8 cellular contexts compared by ENCODE assay signal in the genomic region with DNA sequence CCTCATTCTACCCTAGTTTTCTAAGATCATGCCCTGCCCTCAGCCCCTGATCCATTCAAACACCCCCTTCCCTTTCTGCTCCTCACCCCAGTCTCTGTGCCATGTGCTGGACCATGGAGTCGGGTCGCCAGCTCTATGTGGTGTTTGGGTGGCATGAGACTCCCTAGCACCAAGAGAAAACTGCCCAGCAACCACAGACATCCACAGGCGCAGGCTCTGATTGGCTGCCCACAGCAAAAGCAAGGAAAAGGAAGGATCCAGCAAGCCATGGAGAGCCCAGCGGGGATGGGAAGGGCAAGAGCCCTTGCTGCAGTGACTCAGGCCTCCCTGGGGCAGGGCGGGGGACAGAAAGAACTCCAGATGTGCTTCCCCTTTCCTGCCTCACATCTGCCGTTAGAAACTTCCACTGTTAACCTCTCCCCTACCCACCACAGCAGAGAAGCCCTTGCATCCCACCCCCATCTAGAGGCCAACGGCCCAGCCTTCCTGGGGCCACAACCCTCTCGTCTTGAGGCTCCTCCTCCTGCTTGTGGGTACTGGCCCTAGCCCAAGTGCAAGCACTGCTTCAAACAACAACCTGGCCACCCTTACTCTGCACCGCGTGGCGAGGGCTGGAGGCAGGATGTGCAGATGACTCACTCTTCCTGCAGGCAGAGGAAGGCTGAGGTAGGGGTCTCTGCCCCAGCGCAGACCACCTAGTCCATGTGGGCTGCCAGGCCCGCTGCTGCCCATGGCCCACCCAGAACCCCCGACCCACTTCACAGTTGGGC. TPM values are rescaled to one million over a fixed set of nuclear protein-coding genes. Genes with fewer than 3 reads are reported as not detected.
DNase-seq lines count a peak whose midpoint lies in the region; ATAC-seq lines count a peak whose summit lies in the region.

No MANE protein-coding gene starts in this region.

- no peaks in the 10 kb centered on the region for H3K9me3 Mint-ChIP-seq in effector memory CD8-positive, alpha-beta T cell
- no peaks in the 10 kb centered on the region for H3K9me3 Mint-ChIP-seq in stimulated activated memory B cell treated with anti-CD40 and anti-IgM and Interleukin-4, amounts not matched to agents 10 μg/mL and 1 μg/mL and 100 μg/mL, for 72 hours

- H3K36me3 Mint-ChIP-seq in effector memory CD8-positive, alpha-beta T cell (ENCODE audit: insufficient read depth) = peaks cover 98% of the 10 kb centered on the region
- H3K36me3 Mint-ChIP-seq in stimulated activated memory B cell treated with anti-CD40 and anti-IgM and Interleukin-4, amounts not matched to agents 10 μg/mL and 1 μg/mL and 100 μg/mL, for 72 hours = peaks cover 28% of the 10 kb centered on the region

- peaks cover 49% of the 10 kb centered on the region for H3K36me3 ChIP-seq in mesodermal cell (ENCODE audit: control insufficient read depth, insufficient read depth, low read length)

- peaks cover 82% of the 10 kb centered on the region for H3K4me1 ChIP-seq in mesodermal cell (ENCODE audit: control insufficient read depth, insufficient read depth, low read length, poor library complexity, severe bottlenecking)

- DNase-seq in NCI-H82 (lab: John Stamatoyannopoulos, UW) = peak; percentile 74
- DNase-seq in activated CD8-positive, alpha-beta memory T cell treated with anti-CD3 and anti-CD28 coated beads for 24 hours = peak; percentile 90
- peak; percentile 83 to 85 (median 84) for DNase-seq in effector memory CD8-positive, alpha-beta T cell

- peak overlapping the region; percentile 93 to 100 for H3K27ac Mint-ChIP-seq in effector memory CD8-positive, alpha-beta T cell
- peak overlapping the region; percentile 96 for H3K27ac Mint-ChIP-seq in stimulated activated memory B cell treated with anti-CD40 and anti-IgM and Interleukin-4, amounts not matched to agents 10 μg/mL and 1 μg/mL and 100 μg/mL, for 72 hours

- H3K9me3 ChIP-seq in mesodermal cell (ENCODE audit: control insufficient read depth, low read length) = no peaks in the 10 kb centered on the region

- peaks cover 81 to 87% of the 10 kb centered on the region in 2 donors for H3K4me1 Mint-ChIP-seq in effector memory CD8-positive, alpha-beta T cell (ENCODE audit: low read depth in 2 of 2)
- peaks cover 92% of the 10 kb centered on the region for H3K4me1 Mint-ChIP-seq in stimulated activated memory B cell treated with anti-CD40 and anti-IgM and Interleukin-4, amounts not matched to agents 10 μg/mL and 1 μg/mL and 100 μg/mL, for 72 hours

- peak overlapping the region; percentile 11; the same call in 1 of the 2 replicates for H3K4me3 ChIP-seq in GM08714 (ENCODE audit: low read length)
- H3K4me3 ChIP-seq in mesodermal cell (ENCODE audit: extremely low read depth, insufficient read depth, low read length, poor library complexity, severe bottlenecking) = no peak overlapping the region

- ATAC-seq in HG02852 (IDR thresholded peaks at IDR 0.05; ENCODE audit: unreplicated experiment) (peak; percentile 36), GM18873 (IDR thresholded peaks at IDR 0.05; ENCODE audit: low FRiP score, unreplicated experiment) (no peak)
- ATAC-seq in effector memory CD8-positive, alpha-beta T cell (replicated peaks) = peak; percentile 57
- peak; percentile 76 for ATAC-seq in stimulated activated memory B cell treated with anti-CD40 and anti-IgM and Interleukin-4, amounts not matched to agents 10 μg/mL and 1 μg/mL and 100 μg/mL, for 72 hours

- peak overlapping the region; percentile 83 to 85 for H3K4me3 Mint-ChIP-seq in effector memory CD8-positive, alpha-beta T cell
- peak overlapping the region; percentile 63 for H3K4me3 Mint-ChIP-seq in stimulated activated memory B cell treated with anti-CD40 and anti-IgM and Interleukin-4, amounts not matched to agents 10 μg/mL and 1 μg/mL and 100 μg/mL, for 72 hours

- peak overlapping the region; percentile 96 for H3K27ac ChIP-seq in mesodermal cell (ENCODE audit: low read depth, low read length, severe bottlenecking)

- 37 to 44% methylated on average over 5 to 8 of the region's 14 CpGs for WGBS in mesodermal cell (ENCODE audit: insufficient coverage in 2 of 2), 2 experiments

- no peaks in the 10 kb centered on the region for H3K27me3 Mint-ChIP-seq in effector memory CD8-positive, alpha-beta T cell
- H3K27me3 Mint-ChIP-seq in stimulated activated memory B cell treated with anti-CD40 and anti-IgM and Interleukin-4, amounts not matched to agents 10 μg/mL and 1 μg/mL and 100 μg/mL, for 72 hours = no peaks in the 10 kb centered on the region

RNA-seq across cellular contexts. Expression of a gene that starts 9.7 kb away (rescaled TPM):
- 88.1 TPM for polyA plus RNA-seq in mesodermal cell (2013, experiment 1 of 2)
- 82.4 TPM for polyA plus RNA-seq in mesodermal cell (2013, experiment 2 of 2)

RNA-seq across cellular contexts. Expression of a gene that starts 17.4 kb away (rescaled TPM):
- 1,929 TPM for polyA plus RNA-seq in mesodermal cell (2013, experiment 1 of 2)
- 1,695 TPM for polyA plus RNA-seq in mesodermal cell (2013, experiment 2 of 2)

RNA-seq across cellular contexts. Expression of a gene that starts 35.0 kb away (rescaled TPM):
- polyA plus RNA-seq in mesodermal cell (2013, experiment 1 of 2) = 15.7 TPM
- polyA plus RNA-seq in mesodermal cell (2013, experiment 2 of 2) = 13.7 TPM

RNA-seq across cellular contexts. Expression of a gene that starts 45.4 kb away (rescaled TPM):
- 94.4 TPM for polyA plus RNA-seq in mesodermal cell (2013, experiment 1 of 2)
- polyA plus RNA-seq in mesodermal cell (2013, experiment 2 of 2) = 89.1 TPM

RNA-seq across cellular contexts. Expression of a gene that starts 56.3 kb away (rescaled TPM):
- 49.4 TPM for polyA plus RNA-seq in mesodermal cell (2013, experiment 1 of 2)
- 33.5 TPM for polyA plus RNA-seq in mesodermal cell (2013, experiment 2 of 2)
